Comparison of ENCODE assay signal across 29 cellular contexts in the genomic region with DNA sequence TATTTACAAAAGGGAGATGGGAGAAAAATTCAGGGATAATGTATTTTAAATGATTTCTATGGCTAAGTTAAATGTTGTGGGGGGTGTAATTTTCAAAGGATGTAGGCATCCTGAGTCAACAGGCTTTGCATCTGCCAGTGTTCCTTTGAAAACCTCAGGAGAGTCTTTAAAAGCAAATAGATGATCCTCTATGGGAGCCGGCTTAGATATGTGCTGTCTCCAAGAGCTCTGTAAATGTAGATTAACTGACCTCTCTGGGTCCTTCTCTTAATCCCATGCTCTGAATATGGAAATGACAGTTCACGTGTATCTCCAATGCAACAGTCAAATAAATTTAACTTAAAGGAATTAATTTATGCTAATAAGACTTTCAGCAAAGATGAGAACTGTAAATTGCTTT.
"Had no signal": no experiment of that assay in that cellular context is flagged by ENCODE, and none has a peak within 500 bp of the region (broad histone marks: within the 10 kb centered on the region; RNA-seq: fewer than 3 reads in every experiment).

No MANE protein-coding gene starts in this region.

- H3K36me3 ChIP-seq: adrenal gland, breast epithelium, MG63, SJCRH30, WERI-Rb-1 had no signal

- ATAC-seq: activated CD8-positive, alpha-beta T cell treated with anti-CD3 and anti-CD28 coated beads, Interleukin-2, amount 10 ng/mL, durations not matched to agents 7 days and 5 days; activated naive CD4-positive, alpha-beta T cell treated with anti-CD3 and anti-CD28 coated beads, Interleukin-2, amount 50 U/mL, for 72 hours; body of pancreas; K562; Panc1 had no signal

- H3K27ac ChIP-seq: adrenal gland, body of pancreas, breast epithelium, SJCRH30, SK-N-MC, WERI-Rb-1 had no signal

- DNase-seq: activated CD4-positive, alpha-beta T cell treated with anti-CD3 and anti-CD28 coated beads, Interleukin-2, amount 10 ng/mL, durations not matched to agents 7 days and 5 days; activated CD4-positive, alpha-beta T cell treated with anti-CD3 and anti-CD28 coated beads, Interleukin-2, amount 50 U/mL, for 48 hours; activated CD8-positive, alpha-beta T cell treated with anti-CD3 and anti-CD28 coated beads, Interleukin-2, amount 10 ng/mL, durations not matched to agents 7 days and 5 days; activated gamma-delta T cell; activated naive CD4-positive, alpha-beta T cell treated with anti-CD3 and anti-CD28 coated beads for 36 hours; activated T-cell treated with anti-CD3 and anti-CD28 coated beads, Interleukin-2, amount 50 U/mL, for 24 hours; adrenal gland; body of pancreas; Karpas-422; MG63; NCI-H1048; NCI-H1105 treated with DMSO at 0.1 percent for 48 hours; NCI-H1436; NCI-H1694; NCI-H1930; NCI-H2081 treated with DMSO at 0.1 percent for 48 hours; NCI-H226; NCI-H526; NCI-H774; OCI-M1; SHP77; SJCRH30; T1000; WERI-Rb-1 had no signal

- H3K4me3 ChIP-seq: adrenal gland, body of pancreas, breast epithelium, K562, MG63, SJCRH30, SK-N-MC had no signal

- H3K27me3 ChIP-seq: adrenal gland, body of pancreas, breast epithelium, MG63, SJCRH30 had no signal

- H3K9me3 ChIP-seq: adrenal gland, body of pancreas, breast epithelium, MG63, SJCRH30 had no signal

- H3K4me1 ChIP-seq: adrenal gland, body of pancreas, breast epithelium, SJCRH30 had no signal
